12 cellular contexts compared by ENCODE assay signal in the genomic region with DNA sequence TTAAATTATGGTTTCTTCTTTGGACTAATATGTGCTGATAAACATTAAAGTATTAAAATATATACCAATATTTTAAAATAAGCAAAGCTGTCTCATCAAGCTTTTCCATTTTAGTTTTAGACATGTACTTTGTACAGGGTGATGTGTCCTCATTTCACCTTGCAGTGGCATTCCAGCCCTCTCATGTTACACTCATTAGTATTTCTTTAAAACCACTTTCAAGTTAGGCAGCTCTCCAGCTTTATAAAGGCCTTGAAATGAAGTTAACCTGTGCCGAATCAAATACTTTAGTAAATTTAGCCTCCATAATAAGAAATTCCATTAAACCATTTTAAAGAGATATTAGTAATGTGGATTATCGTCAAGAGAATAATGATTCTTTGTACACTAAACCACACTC.
DNase-seq lines count a peak whose midpoint lies in the region; TF ChIP-seq lines count a peak whose summit lies in the region.
"Had no signal": no experiment of that assay in that cellular context is flagged by ENCODE, and none has a peak within 500 bp of the region (broad histone marks: within the 10 kb centered on the region; RNA-seq: fewer than 3 reads in every experiment).

No MANE protein-coding gene starts in this region.

- H3K4me3 ChIP-seq in WERI-Rb-1 (ENCODE audit: low read depth, low read length) (no peak overlapping the region), breast epithelium (no peak overlapping the region)
- H3K4me3 ChIP-seq: BLaER1, uterus had no signal

- no peak overlapping the region for H3K27ac ChIP-seq in WERI-Rb-1
- no peak overlapping the region for H3K27ac ChIP-seq in breast epithelium
- H3K27ac ChIP-seq: BLaER1, epithelial cell of prostate, uterus had no signal

- TF ChIP-seq CTCF in WERI-Rb-1 (IDR thresholded peaks at IDR 0.05; ENCODE audit: low read depth, low read length) = no peak
- TF ChIP-seq CTCF in breast epithelium (IDR thresholded peaks at IDR 0.05) = no peak

- no peaks in the 10 kb centered on the region for H3K27me3 ChIP-seq in WERI-Rb-1 (ENCODE audit: insufficient read depth, low read depth, severe bottlenecking)
- H3K27me3 ChIP-seq in breast epithelium = no peaks in the 10 kb centered on the region
- H3K27me3 ChIP-seq: BLaER1, uterus had no signal

- DNase-seq in DMS 273 treated with DMSO at 0.1 percent for 48 hours (lab: John Stamatoyannopoulos, UW) = peak; percentile 74
- peak; percentile 47 for DNase-seq in HuH-7 (ENCODE audit: low spot score)
- DNase-seq in WERI-Rb-1 = peak; percentile 19
- peak; percentile 30 for DNase-seq in kidney tubule cell (ENCODE audit: low spot score)
- DNase-seq in SIG-M5 treated with dmso at 0.1 percent for 504 hours (lab: John Stamatoyannopoulos, UW; ENCODE audit: unreplicated experiment) = no peak
- DNase-seq in NK-92 treated with Interleukin-12 subunit alpha and Interleukin-12 subunit beta, amount 100 ng/mL, for 24 hours (lab: John Stamatoyannopoulos, UW) = no peak
- DNase-seq in breast epithelium (ENCODE audit: low spot score in 2 of 2) = no peak
- no peak for DNase-seq in epidermal melanocyte (ENCODE audit: insufficient read length, low spot score)
- DNase-seq: NCI-H1105 treated with DMSO at 0.1 percent for 48 hours, uterus had no signal

- intact Hi-C loops in breast epithelium (cut with DNase I; ENCODE audit: low total_unique reads) = no loop called here

- H3K36me3 ChIP-seq in WERI-Rb-1 (no peaks in the 10 kb centered on the region), breast epithelium (no peaks in the 10 kb centered on the region)
- H3K36me3 ChIP-seq: uterus had no signal

- H3K9me3 ChIP-seq in WERI-Rb-1 (ENCODE audit: severe bottlenecking) = no peaks in the 10 kb centered on the region
- H3K9me3 ChIP-seq in breast epithelium = no peaks in the 10 kb centered on the region
- H3K9me3 ChIP-seq: BLaER1, uterus had no signal

- H3K4me1 ChIP-seq in breast epithelium = no peaks in the 10 kb centered on the region
- H3K4me1 ChIP-seq: BLaER1, uterus had no signal

- no peak for TF ChIP-seq POLR2A in breast epithelium (IDR thresholded peaks at IDR 0.05)

Comparison
In these comparisons a context has a peak if more than half of its experiments do, and no peak if none do; other contexts are left out.
1. DNase-seq: peak in DMS 273 treated with DMSO at 0.1 percent for 48 hours (single experiment), HuH-7 (single experiment), WERI-Rb-1 (single experiment) and kidney tubule cell (single experiment); none in SIG-M5 treated with dmso at 0.1 percent for 504 hours (single experiment), NK-92 treated with Interleukin-12 subunit alpha and Interleukin-12 subunit beta, amount 100 ng/mL, for 24 hours (single experiment), breast epithelium (0 of 2) and epidermal melanocyte (single experiment).